Comparison of ENCODE assay signal across 25 cellular contexts in the genomic region with DNA sequence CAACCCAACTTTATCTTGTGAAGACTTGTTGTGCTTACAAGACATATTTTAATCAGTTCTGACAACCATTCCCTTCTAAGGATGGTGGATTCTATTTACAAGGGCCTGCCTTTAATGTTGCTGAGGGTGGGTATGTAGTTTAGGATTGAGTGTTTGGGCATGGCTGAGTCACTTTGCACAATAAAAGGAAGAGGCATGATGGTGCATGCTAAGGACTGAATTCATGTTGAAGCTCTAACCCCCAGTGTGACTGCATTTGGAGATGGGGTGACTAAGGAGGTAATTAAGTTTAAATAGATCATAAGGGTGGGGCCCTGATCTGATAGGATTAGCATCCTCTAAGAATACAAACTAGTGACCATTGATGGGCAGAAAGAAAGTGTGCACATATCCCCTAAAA.
"Had no signal": no experiment of that assay in that cellular context is flagged by ENCODE, and none has a peak within 500 bp of the region (broad histone marks: within the 10 kb centered on the region; RNA-seq: fewer than 3 reads in every experiment).

No MANE protein-coding gene starts in this region.

- H3K27ac ChIP-seq: PC-9, Peyer's patch, SJCRH30 had no signal

- DNase-seq: IMR-90; Karpas-422; KG1; MG63; NCI-H1092; NCI-H1105 treated with DMSO at 0.1 percent for 48 hours; NCI-H1417 treated with DMSO at 0.1 percent for 48 hours; NCI-H146; NCI-H1694 treated with DMSO at 0.1 percent for 48 hours; NCI-H1930; NCI-H2081; NCI-H2107; NCI-H2171; NCI-H226; NCI-H446; NCI-H510A; NCI-H524 treated with DMSO at 0.1 percent for 48 hours; NCI-H69; NCI-H774; NK-92 treated with Interleukin-12 subunit alpha and Interleukin-12 subunit beta, amount 100 ng/mL, for 24 hours; PC-9; Peyer's patch; RPMI8226; SHP77 treated with DMSO at 0.1 percent for 48 hours; SJCRH30 had no signal
